Comparison of ENCODE assay signal across 23 cellular contexts in genomic region chr19:28929026-28929425, GRCh38.
DNase-seq lines count a peak whose midpoint lies in the region; ATAC-seq and TF ChIP-seq lines count a peak whose summit lies in the region.
"Had no signal": no experiment of that assay in that cellular context is flagged by ENCODE, and none has a peak within 500 bp of the region (broad histone marks: within the 10 kb centered on the region; RNA-seq: fewer than 3 reads in every experiment).

No MANE protein-coding gene starts in this region.

- no peak overlapping the region for H3K4me3 ChIP-seq in brain microvascular endothelial cell (ENCODE audit: low read depth, low read length)
- H3K4me3 ChIP-seq: SJCRH30 had no signal

- no peak for TF ChIP-seq CTCF in brain microvascular endothelial cell (IDR thresholded peaks at IDR 0.05; ENCODE audit: low read depth, low read length, missing control alignments)

- no peak for ATAC-seq in HG02973 (IDR thresholded peaks at IDR 0.05; ENCODE audit: unreplicated experiment)
- ATAC-seq: CD8-positive, alpha-beta T cell; HepG2 had no signal

- no peaks in the 10 kb centered on the region for H3K27me3 ChIP-seq in brain microvascular endothelial cell (replicated peaks)

- DNase-seq in EL (peak; percentile 47), brain microvascular endothelial cell (no peak), kidney tubule cell (ENCODE audit: low spot score) (peak; percentile 25), T-helper 1 cell (no peak), NCI-H748 treated with DMSO at 0.1 percent for 48 hours (lab: John Stamatoyannopoulos, UW) (no peak), NCI-H146 (lab: John Stamatoyannopoulos, UW) (no peak)
- DNase-seq: AML-193; C1 segment of cervical spinal cord; CD8-positive, alpha-beta T cell; DND-41; GDM1; KBM-7; MM.1S; NCI-H1048; NCI-H1436; NCI-H2029; NCI-H345; NCI-H524; NCI-H82; SJCRH30 had no signal

- peak overlapping the region; percentile 65 for H3K27ac ChIP-seq in brain microvascular endothelial cell
- H3K27ac ChIP-seq: HL-60, SJCRH30 had no signal

- in situ Hi-C loops in brain microvascular endothelial cell (cut with HindIII; ENCODE audit: low pct_ligation_motif_present, low sequenced_read_pairs) = no loop called here

- H3K36me3 ChIP-seq in brain microvascular endothelial cell (replicated peaks) = no peaks in the 10 kb centered on the region
- H3K36me3 ChIP-seq: SJCRH30 had no signal

Comparison
In these comparisons a context has a peak if more than half of its experiments do, and no peak if none do; other contexts are left out.
1. DNase-seq: peak in EL (single experiment) and kidney tubule cell (single experiment); none in brain microvascular endothelial cell (single experiment), T-helper 1 cell (0 of 5), NCI-H748 treated with DMSO at 0.1 percent for 48 hours (single experiment) and NCI-H146 (single experiment).